Comparison of ENCODE assay signal across 1 cellular context in the genomic region with DNA sequence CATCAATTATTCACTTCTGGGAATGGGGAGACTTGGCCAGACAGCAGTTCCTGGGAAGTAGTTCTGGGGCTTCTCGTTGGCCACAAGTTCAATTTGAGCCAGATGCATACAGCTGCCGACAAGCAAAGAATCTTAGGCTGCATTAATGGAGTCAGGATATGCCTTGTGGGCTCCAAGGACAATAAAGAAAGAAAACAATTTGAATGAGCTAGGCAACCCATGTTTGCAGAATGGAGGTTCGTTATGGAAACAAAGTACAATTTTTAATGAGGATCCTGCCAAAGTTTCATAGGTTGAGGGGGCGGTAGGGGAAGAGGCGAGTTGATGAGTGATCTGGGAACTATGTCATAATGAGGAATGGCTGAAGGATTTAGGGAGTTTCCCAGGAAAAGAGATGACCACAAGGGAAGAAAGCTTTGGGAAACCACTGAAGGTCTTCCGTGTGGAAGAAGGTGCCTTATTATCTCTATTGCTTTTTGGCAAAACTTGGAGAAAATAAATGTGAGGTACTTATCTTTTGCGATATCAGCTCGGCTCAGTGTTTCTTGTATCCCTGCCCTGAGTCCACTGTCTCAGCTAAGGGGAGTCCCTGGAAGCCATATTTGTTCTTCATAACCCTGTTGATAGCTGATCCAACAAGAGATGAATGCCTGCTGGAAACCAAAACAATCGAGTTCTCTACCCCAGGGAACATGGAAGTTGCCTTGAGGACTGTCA.
TF ChIP-seq lines count a peak whose summit lies in the region.

No MANE protein-coding gene starts in this region.

TF ChIP-seq in WTC11, 78 proteins besides CTCF, POLR2A, EP300 and RAD21 (continued from another document):
- TF ChIP-seq, protein P1, sequence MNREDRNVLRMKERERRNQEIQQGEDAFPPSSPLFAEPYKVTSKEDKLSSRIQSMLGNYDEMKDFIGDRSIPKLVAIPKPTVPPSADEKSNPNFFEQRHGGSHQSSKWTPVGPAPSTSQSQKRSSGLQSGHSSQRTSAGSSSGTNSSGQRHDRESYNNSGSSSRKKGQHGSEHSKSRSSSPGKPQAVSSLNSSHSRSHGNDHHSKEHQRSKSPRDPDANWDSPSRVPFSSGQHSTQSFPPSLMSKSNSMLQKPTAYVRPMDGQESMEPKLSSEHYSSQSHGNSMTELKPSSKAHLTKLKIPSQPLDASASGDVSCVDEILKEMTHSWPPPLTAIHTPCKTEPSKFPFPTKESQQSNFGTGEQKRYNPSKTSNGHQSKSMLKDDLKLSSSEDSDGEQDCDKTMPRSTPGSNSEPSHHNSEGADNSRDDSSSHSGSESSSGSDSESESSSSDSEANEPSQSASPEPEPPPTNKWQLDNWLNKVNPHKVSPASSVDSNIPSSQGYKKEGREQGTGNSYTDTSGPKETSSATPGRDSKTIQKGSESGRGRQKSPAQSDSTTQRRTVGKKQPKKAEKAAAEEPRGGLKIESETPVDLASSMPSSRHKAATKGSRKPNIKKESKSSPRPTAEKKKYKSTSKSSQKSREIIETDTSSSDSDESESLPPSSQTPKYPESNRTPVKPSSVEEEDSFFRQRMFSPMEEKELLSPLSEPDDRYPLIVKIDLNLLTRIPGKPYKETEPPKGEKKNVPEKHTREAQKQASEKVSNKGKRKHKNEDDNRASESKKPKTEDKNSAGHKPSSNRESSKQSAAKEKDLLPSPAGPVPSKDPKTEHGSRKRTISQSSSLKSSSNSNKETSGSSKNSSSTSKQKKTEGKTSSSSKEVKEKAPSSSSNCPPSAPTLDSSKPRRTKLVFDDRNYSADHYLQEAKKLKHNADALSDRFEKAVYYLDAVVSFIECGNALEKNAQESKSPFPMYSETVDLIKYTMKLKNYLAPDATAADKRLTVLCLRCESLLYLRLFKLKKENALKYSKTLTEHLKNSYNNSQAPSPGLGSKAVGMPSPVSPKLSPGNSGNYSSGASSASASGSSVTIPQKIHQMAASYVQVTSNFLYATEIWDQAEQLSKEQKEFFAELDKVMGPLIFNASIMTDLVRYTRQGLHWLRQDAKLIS (CRISPR knock-in tag; IDR thresholded peaks at IDR 0.05; ENCODE audit: borderline replicate concordance): no peak
- no peak for TF ChIP-seq SOX15 (CRISPR knock-in tag; IDR thresholded peaks at IDR 0.05)
- TF ChIP-seq, protein P2, sequence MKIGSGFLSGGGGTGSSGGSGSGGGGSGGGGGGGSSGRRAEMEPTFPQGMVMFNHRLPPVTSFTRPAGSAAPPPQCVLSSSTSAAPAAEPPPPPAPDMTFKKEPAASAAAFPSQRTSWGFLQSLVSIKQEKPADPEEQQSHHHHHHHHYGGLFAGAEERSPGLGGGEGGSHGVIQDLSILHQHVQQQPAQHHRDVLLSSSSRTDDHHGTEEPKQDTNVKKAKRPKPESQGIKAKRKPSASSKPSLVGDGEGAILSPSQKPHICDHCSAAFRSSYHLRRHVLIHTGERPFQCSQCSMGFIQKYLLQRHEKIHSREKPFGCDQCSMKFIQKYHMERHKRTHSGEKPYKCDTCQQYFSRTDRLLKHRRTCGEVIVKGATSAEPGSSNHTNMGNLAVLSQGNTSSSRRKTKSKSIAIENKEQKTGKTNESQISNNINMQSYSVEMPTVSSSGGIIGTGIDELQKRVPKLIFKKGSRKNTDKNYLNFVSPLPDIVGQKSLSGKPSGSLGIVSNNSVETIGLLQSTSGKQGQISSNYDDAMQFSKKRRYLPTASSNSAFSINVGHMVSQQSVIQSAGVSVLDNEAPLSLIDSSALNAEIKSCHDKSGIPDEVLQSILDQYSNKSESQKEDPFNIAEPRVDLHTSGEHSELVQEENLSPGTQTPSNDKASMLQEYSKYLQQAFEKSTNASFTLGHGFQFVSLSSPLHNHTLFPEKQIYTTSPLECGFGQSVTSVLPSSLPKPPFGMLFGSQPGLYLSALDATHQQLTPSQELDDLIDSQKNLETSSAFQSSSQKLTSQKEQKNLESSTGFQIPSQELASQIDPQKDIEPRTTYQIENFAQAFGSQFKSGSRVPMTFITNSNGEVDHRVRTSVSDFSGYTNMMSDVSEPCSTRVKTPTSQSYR (CRISPR knock-in tag; IDR thresholded peaks at IDR 0.05): no peak
- TF ChIP-seq HMGA2 (CRISPR knock-in tag; IDR thresholded peaks at IDR 0.05): no peak
TF ChIP-seq in WTC11: peak in this region for 0.
